ENCODE assay signal across 14 cellular contexts in genomic region chr4:185317880-185318279, GRCh38.
"Had no signal": no experiment of that assay in that cellular context is flagged by ENCODE, and none has a peak within 500 bp of the region (broad histone marks: within the 10 kb centered on the region; RNA-seq: fewer than 3 reads in every experiment).

No MANE protein-coding gene starts in this region.

- H3K36me3 ChIP-seq: adrenal gland, ovary had no signal

- H3K4me1 ChIP-seq: adrenal gland, upper lobe of right lung had no signal

- H3K27me3 ChIP-seq: adrenal gland, ovary, upper lobe of right lung had no signal

- ATAC-seq: left ventricle myocardium superior, upper lobe of right lung had no signal

- H3K9me3 ChIP-seq: adrenal gland, ovary, upper lobe of right lung had no signal

- DNase-seq: activated CD4-positive, alpha-beta T cell treated with anti-CD3 and anti-CD28 coated beads, Interleukin-2, amount 50 U/mL, for 1 hour; activated CD4-positive, CD25-positive, alpha-beta regulatory T cell; activated naive CD4-positive, alpha-beta T cell treated with anti-CD3 and anti-CD28 coated beads, Interleukin-2, amount 50 U/mL, for 16 hours; activated T-cell treated with anti-CD3 and anti-CD28 coated beads for 4 hours; adrenal gland; central memory CD4-positive, alpha-beta T cell; cortex of kidney; effector CD8-positive, alpha-beta T cell; left ventricle myocardium superior; mesendoderm; ovary; stimulated activated CD4-positive, alpha-beta T cell treated with anti-CD3 and anti-CD28 coated beads, Interleukin-15, amount 100 ng/mL, for 24 hours; stimulated activated CD4-positive, alpha-beta T cell treated with anti-CD3 and anti-CD28 coated beads, Interleukin-4, amount 100 ng/mL, for 24 hours; upper lobe of right lung had no signal

- H3K27ac ChIP-seq: adrenal gland, ovary, upper lobe of right lung had no signal

- H3K4me3 ChIP-seq: adrenal gland, ovary, upper lobe of right lung had no signal
